ENCODE assay signal across 28 cellular contexts in the genomic region with DNA sequence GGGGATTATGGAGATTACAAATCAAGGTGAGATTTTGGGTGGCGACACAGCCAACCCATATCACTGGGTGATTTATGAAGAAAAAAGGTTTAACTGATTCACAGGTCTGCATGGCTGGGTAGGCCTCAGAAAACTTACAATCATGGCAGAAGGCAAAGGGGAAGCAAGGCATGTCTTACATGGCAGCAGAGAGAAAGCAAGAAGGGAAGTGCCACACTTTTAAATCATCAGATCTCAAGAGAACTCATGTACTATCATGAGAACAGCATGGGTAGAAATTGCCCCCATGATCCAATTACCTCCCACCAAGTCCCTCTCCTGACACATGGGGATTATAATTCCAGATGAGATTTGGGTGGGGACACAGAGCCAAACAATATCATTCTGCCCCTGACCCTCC.
"Had no signal": no experiment of that assay in that cellular context is flagged by ENCODE, and none has a peak within 500 bp of the region (broad histone marks: within the 10 kb centered on the region; RNA-seq: fewer than 3 reads in every experiment).

No MANE protein-coding gene starts in this region.

- H3K4me3 ChIP-seq: colonic mucosa, coronary artery, dorsolateral prefrontal cortex, esophagus muscularis mucosa, esophagus squamous epithelium, gastrocnemius medialis, gastroesophageal sphincter, heart left ventricle, heart right ventricle, hepatocyte had no signal

- H3K27ac Mint-ChIP-seq: dendritic cell treated with granulocyte-macrophage colony-stimulating factor and Interleukin-4, amounts not matched to agents 40 ng/mL and 50 ng/mL, for 4 days; effector memory CD8-positive, alpha-beta T cell had no signal

- H3K79me2 ChIP-seq: hepatocyte had no signal

- ATAC-seq: effector memory CD8-positive, alpha-beta T cell; esophagus mucosa; foreskin keratinocyte; gastrocnemius medialis; gastroesophageal sphincter; heart left ventricle; heart right ventricle had no signal

- H3K36me3 ChIP-seq: colonic mucosa, gastrocnemius medialis had no signal

- H3K27me3 Mint-ChIP-seq: dendritic cell treated with granulocyte-macrophage colony-stimulating factor and Interleukin-4, amounts not matched to agents 40 ng/mL and 50 ng/mL, for 4 days; effector memory CD8-positive, alpha-beta T cell had no signal

- H3K4me1 ChIP-seq: colonic mucosa, gastroesophageal sphincter, heart right ventricle had no signal

- H3K27me3 ChIP-seq: colonic mucosa, dorsolateral prefrontal cortex, esophagus muscularis mucosa, esophagus squamous epithelium, foreskin keratinocyte, gastrocnemius medialis, gastroesophageal sphincter, heart left ventricle, heart right ventricle, hepatocyte had no signal

- H3K4me3 Mint-ChIP-seq: dendritic cell treated with granulocyte-macrophage colony-stimulating factor and Interleukin-4, amounts not matched to agents 40 ng/mL and 50 ng/mL, for 4 days; effector memory CD8-positive, alpha-beta T cell had no signal

- H3K27ac ChIP-seq: colonic mucosa, coronary artery, dorsolateral prefrontal cortex, epithelial cell of prostate, esophagus muscularis mucosa, esophagus squamous epithelium, foreskin keratinocyte, gastrocnemius medialis, gastroesophageal sphincter, heart left ventricle, heart right ventricle, hepatocyte had no signal

- H3K9me3 ChIP-seq: colonic mucosa, gastrocnemius medialis had no signal

- H3K4me2 ChIP-seq: hepatocyte had no signal

- DNase-seq: colonic mucosa; cortex of kidney; dermis blood vessel endothelial cell; dorsolateral prefrontal cortex; effector CD4-positive, alpha-beta T cell; effector CD8-positive, alpha-beta T cell; effector memory CD4-positive, alpha-beta T cell; effector memory CD8-positive, alpha-beta T cell; esophagus squamous epithelium; foreskin fibroblast; foreskin keratinocyte; foreskin melanocyte; gastrocnemius medialis; glutamatergic neuron; head of caudate nucleus; heart left ventricle; heart right ventricle; hippocampal formation had no signal

- FAIRE-seq: endometrium, endothelial cell of umbilical vein, frontal cortex had no signal

- H2AFZ ChIP-seq: hepatocyte had no signal
